1 cellular context compared by ENCODE assay signal in the genomic region with DNA sequence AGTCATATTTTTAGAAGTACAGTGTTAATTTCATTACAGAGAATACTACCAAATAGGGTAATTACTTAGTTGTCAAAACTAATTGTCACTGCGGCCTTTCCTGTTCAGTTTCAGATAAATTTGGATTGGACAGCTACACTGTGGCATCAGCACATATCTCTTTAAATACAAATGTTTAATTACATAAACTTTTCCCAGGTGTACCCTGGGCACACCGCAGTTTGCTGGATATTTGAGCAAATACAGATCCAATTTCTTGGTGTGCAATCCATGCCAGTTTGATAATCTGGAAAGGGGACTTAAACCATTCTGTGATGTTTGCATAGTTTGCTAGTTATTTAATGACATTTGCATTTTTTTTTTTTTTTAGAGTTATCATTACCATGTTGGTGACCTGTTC.
TF ChIP-seq lines count a peak whose summit lies in the region.

No MANE protein-coding gene starts in this region.

TF ChIP-seq in HepG2, 621 proteins besides CTCF, POLR2A, EP300 and RAD21:
- no peak for TF ChIP-seq ZNF652 (CRISPR knock-in tag; IDR thresholded peaks at IDR 0.05; ENCODE audit: borderline replicate concordance, low read depth)
- no peak for TF ChIP-seq ZNF790 (CRISPR knock-in tag; IDR thresholded peaks at IDR 0.05; ENCODE audit: borderline replicate concordance)
- no peak for TF ChIP-seq MAFK (conservative IDR thresholded peaks at IDR 0.05 in 1 of 2, IDR thresholded peaks at IDR 0.05 in 1 of 2; ENCODE audit: low read length in 2 of 2)
- no peak for TF ChIP-seq ZNF17 (CRISPR knock-in tag; IDR thresholded peaks at IDR 0.05)
- TF ChIP-seq, protein P1, sequence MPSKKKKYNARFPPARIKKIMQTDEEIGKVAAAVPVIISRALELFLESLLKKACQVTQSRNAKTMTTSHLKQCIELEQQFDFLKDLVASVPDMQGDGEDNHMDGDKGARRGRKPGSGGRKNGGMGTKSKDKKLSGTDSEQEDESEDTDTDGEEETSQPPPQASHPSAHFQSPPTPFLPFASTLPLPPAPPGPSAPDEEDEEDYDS (CRISPR knock-in tag; IDR thresholded peaks at IDR 0.05) = no peak
- TF ChIP-seq, protein P2, sequence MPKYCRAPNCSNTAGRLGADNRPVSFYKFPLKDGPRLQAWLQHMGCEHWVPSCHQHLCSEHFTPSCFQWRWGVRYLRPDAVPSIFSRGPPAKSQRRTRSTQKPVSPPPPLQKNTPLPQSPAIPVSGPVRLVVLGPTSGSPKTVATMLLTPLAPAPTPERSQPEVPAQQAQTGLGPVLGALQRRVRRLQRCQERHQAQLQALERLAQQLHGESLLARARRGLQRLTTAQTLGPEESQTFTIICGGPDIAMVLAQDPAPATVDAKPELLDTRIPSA (CRISPR knock-in tag; IDR thresholded peaks at IDR 0.05; ENCODE audit: borderline replicate concordance) = no peak
- no peak for TF ChIP-seq SPEN (CRISPR knock-in tag; IDR thresholded peaks at IDR 0.05; ENCODE audit: low read depth)
- no peak for TF ChIP-seq HNRNPH1 (optimal IDR thresholded peaks at IDR 0.05; ENCODE audit: low read depth, low read length)
- no peak for TF ChIP-seq ZNF768 (CRISPR knock-in tag; IDR thresholded peaks at IDR 0.05)
- TF ChIP-seq, protein P3, sequence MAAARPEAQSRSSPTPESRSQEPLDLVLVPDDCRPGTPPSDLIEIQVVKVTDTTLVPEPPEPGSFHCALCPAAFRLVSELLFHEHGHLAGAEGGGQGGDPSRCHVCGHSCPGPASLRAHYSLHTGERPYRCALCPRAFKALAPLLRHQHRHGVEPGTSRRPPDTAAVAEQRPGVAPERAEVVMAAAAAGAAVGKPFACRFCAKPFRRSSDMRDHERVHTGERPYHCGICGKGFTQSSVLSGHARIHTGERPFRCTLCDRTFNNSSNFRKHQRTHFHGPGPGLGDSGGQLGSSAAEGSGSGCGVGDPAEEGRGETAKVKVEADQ (CRISPR knock-in tag; IDR thresholded peaks at IDR 0.05; ENCODE audit: borderline replicate concordance) = no peak
- TF ChIP-seq PHB2 (IDR thresholded peaks at IDR 0.05; ENCODE audit: partially characterized antibody) = no peak
- no peak for TF ChIP-seq TFDP1 (CRISPR knock-in tag; IDR thresholded peaks at IDR 0.05; ENCODE audit: borderline replicate concordance)
TF ChIP-seq in HepG2: peak in this region for 0.
